17 cellular contexts compared by ENCODE assay signal in the genomic region with DNA sequence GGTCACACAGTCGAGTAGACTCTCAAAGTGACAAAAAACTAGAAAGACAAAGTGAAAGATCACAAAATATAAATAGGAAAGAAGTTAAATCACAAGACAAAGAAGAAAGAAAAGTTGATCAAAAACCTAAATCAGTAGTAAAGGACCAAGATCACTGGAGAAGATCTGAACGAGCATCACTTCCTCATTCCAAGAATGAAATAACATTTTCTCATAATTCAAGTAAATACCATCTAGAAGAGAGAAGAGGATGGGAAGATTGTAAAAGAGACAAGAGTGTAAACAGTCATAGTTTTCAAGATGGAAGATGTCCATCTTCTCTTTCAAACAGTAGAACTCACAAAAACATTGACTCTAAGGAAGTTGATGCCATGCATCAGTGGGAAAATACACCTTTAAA. TPM values are rescaled to one million over a fixed set of nuclear protein-coding genes. Genes with fewer than 3 reads are reported as not detected.
DNase-seq lines count a peak whose midpoint lies in the region; ATAC-seq, FAIRE-seq and TF ChIP-seq lines count a peak whose summit lies in the region.
"Had no signal": no experiment of that assay in that cellular context is flagged by ENCODE, and none has a peak within 500 bp of the region (broad histone marks: within the 10 kb centered on the region; RNA-seq: fewer than 3 reads in every experiment).

No MANE protein-coding gene starts in this region.

- H3K4me1 ChIP-seq in GM12878 (ENCODE audit: control insufficient read depth, insufficient read depth, low read length) (peaks cover 25% of the 10 kb centered on the region), body of pancreas (no peaks in the 10 kb centered on the region)
- H3K4me1 ChIP-seq: HAP-1, testis had no signal

- intact Hi-C loops in GM12878 (cut with micrococcal nuclease; ENCODE audit: unreplicated experiment) (loop anchor here (2.0 kb wide), 1 partner anchor 28 kb away; no protein-coding TSS in a partner anchor), body of pancreas (cut with DNase I) (no loop called here)

- H3K36me3 ChIP-seq in GM12878 (ENCODE audit: control insufficient read depth in 2 of 2, insufficient read depth in 2 of 2, low read length in 1 of 2), result peaks cover 3 to 15% of the 10 kb centered on the region in 2 experiments
- H3K36me3 ChIP-seq in body of pancreas (replicated peaks in 1 of 2; ENCODE audit: insufficient read depth in 1 of 2, low read depth in 2 of 2), result peaks cover 0 to 26% of the 10 kb centered on the region in 2 donors

- no peaks in the 10 kb centered on the region for H3K79me2 ChIP-seq in GM12878 (ENCODE audit: control insufficient read depth, insufficient read depth, low read length)

- no peak for TF ChIP-seq CTCF in GM12878 (IDR thresholded peaks at IDR 0.05 in 2 of 3, conservative IDR thresholded peaks at IDR 0.05 in 1 of 3; ENCODE audit: control insufficient read depth in 2 of 3, extremely low read depth in 1 of 3, insufficient read depth in 1 of 3, low read depth in 3 of 3, low read length in 3 of 3)
- no peak for TF ChIP-seq CTCF in body of pancreas (IDR thresholded peaks at IDR 0.05)

- no peak overlapping the region for H3K9ac ChIP-seq in GM12878 (ENCODE audit: control insufficient read depth, insufficient read depth, low read length)

- no peak overlapping the region; the same call in 1 of the 2 replicates for H3K4me2 ChIP-seq in GM12878 (ENCODE audit: control insufficient read depth, insufficient read depth)
- H3K4me2 ChIP-seq: smooth muscle cell had no signal

- no peak overlapping the region for H2AFZ ChIP-seq in GM12878 (ENCODE audit: control insufficient read depth, low read depth, low read length)

- POLR2A ChIA-PET in GM12878 (lab: Charles Lee), result no interaction called here

- no peaks in the 10 kb centered on the region for H3K9me3 ChIP-seq in GM12878 (replicated peaks; ENCODE audit: control insufficient read depth, insufficient read depth, low read length)
- no peaks in the 10 kb centered on the region for H3K9me3 ChIP-seq in body of pancreas
- H3K9me3 ChIP-seq: HAP-1, testis had no signal

- peak overlapping the region; percentile 42 for H3K27ac ChIP-seq in GM12878 (ENCODE audit: control insufficient read depth, insufficient read depth)
- H3K27ac ChIP-seq in body of pancreas, result no peak overlapping the region
- H3K27ac ChIP-seq: testis, VCaP had no signal

- DNase-seq in GM12878 (ENCODE audit: low read depth, low spot score), result no peak
- no peak for DNase-seq in body of pancreas
- DNase-seq in NCI-H187 treated with DMSO at 0.1 percent for 48 hours (lab: John Stamatoyannopoulos, UW), result no peak
- no peak for DNase-seq in NCI-H2029 treated with DMSO at 0.1 percent for 48 hours (lab: John Stamatoyannopoulos, UW)
- DNase-seq: activated T-cell treated with anti-CD3 and anti-CD28 coated beads, Interleukin-2, amount 50 U/mL, for 4 hours; CD4-positive, alpha-beta T cell; KG1; NCI-H1694 treated with DMSO at 0.1 percent for 48 hours; testis had no signal

- SMC1A ChIA-PET in GM12878 (lab: Charles Lee; ENCODE audit: uncharacterized antibody, unreplicated experiment), result interaction anchor here (1.2 to 2.5 kb wide), 4 partner anchors 19 to 48 kb away, joined by 5 to 8 read pairs (median 6); a partner anchor contains a TSS

- WGBS in GM12878 (ENCODE audit: insufficient coverage, insufficient replicate concordance, low lambda C conversion rate, missing lambda C conversion rate), result 9% methylated on average over 2 of the region's 2 CpGs
- 91 to 92% methylated on average over 2 of the region's 2 CpGs for WGBS in body of pancreas, 2 donors

- H3K27me3 ChIP-seq in GM12878 (replicated peaks in 1 of 2; ENCODE audit: control insufficient read depth in 2 of 2, insufficient read depth in 2 of 2, low read length in 1 of 2) (no peaks in the 10 kb centered on the region), body of pancreas (no peaks in the 10 kb centered on the region)
- H3K27me3 ChIP-seq: testis had no signal

- TF ChIP-seq POLR2A in GM12878 (IDR thresholded peaks at IDR 0.05; ENCODE audit: low read depth, low read length) (no peak), body of pancreas (IDR thresholded peaks at IDR 0.05) (no peak)

- RAD21 ChIA-PET in GM12878 (lab: Charles Lee; ENCODE audit: unreplicated experiment), result no interaction called here

- FAIRE-seq in GM12878 (lab: Jason Lieb, UNC), result no peak
- FAIRE-seq: astrocyte had no signal

- H4K20me1 ChIP-seq in GM12878 (ENCODE audit: control insufficient read depth, insufficient read depth), result no peaks in the 10 kb centered on the region

- ATAC-seq in GM18867 (IDR thresholded peaks at IDR 0.05; ENCODE audit: unreplicated experiment), result peak; percentile 7
- peak; percentile 21 for ATAC-seq in GM21381 (IDR thresholded peaks at IDR 0.05; ENCODE audit: unreplicated experiment)
- ATAC-seq in HG03097 (IDR thresholded peaks at IDR 0.05; ENCODE audit: low FRiP score, unreplicated experiment), result peak; percentile 23
- ATAC-seq in GM12878, result peak; percentile 18; the same call in 2 of the 3 replicates
- no peak for ATAC-seq in body of pancreas
- ATAC-seq: activated T-cell treated with anti-CD3 and anti-CD28 coated beads, Interleukin-2, amount 50 U/mL, for 4 hours had no signal

- TF ChIP-seq EP300 in GM12878 (IDR thresholded peaks at IDR 0.05; ENCODE audit: borderline replicate concordance in 1 of 2, control insufficient read depth in 1 of 2, low read depth in 2 of 2, low read length in 2 of 2), result no peak

- in situ Hi-C loops in GM12878 (cut with MboI), result no loop called here

- TSS peak; percentile 57 for BruUV-seq in GM12878 (replicated peaks; lab: Mats Ljungman, UMichigan)

- CTCF ChIA-PET in GM12878 (lab: Yijun Ruan, JAX), result interaction anchor here (0.8 to 1.7 kb wide), 3 partner anchors 11 to 43 kb away, joined by 4 to 5 read pairs (median 4); a partner anchor contains a TSS

- no peak for TF ChIP-seq RAD21 in GM12878 (IDR thresholded peaks at IDR 0.05; ENCODE audit: insufficient read depth, low read depth, low read length)

- H3K4me3 ChIP-seq in GM12878 (peak overlapping the region; percentile 18; the same call in 1 of the 2 replicates), body of pancreas (no peak overlapping the region)
- H3K4me3 ChIP-seq: HAP-1, smooth muscle cell, testis had no signal

TF ChIP-seq in GM12878, 131 proteins besides CTCF, POLR2A, EP300 and RAD21 (continues in another document):
- TF ChIP-seq NR2F1 (conservative IDR thresholded peaks at IDR 0.05), result no peak
- TF ChIP-seq HDGF (IDR thresholded peaks at IDR 0.05), result 0 out of 2 replicates have a peak, but pooled peaks have one; percentile 3

RNA-seq across cellular contexts. Expression of a gene that starts 31.6 kb away (rescaled TPM):
- not detected in 2 replicates for total RNA-seq in GM12878 (2013; cell fraction: nucleolus; rRNA removed)
- not detected in 2 replicates for total RNA-seq in GM12878 (2014; rRNA removed)
- total RNA-seq in GM12878 (2014; rRNA removed; fragmentation: Illumina TruSeq; extraction: Trizol), result not detected in 2 replicates
- total RNA-seq in GM12878 (2021), result not detected in 2 replicates
- polyA plus RNA-seq in GM12878 (2011; ENCODE audit: low read depth), result not detected
- not detected in 2 replicates for polyA plus RNA-seq in GM12878 (2011; rRNA removed)
- not detected in 2 replicates for polyA plus RNA-seq in GM12878 (2011; cell fraction: cytosol; rRNA removed)
- polyA plus RNA-seq in GM12878 (2011; cell fraction: nucleus; rRNA removed), result not detected in 2 replicates
- not detected in 2 replicates for polyA plus RNA-seq in GM12878 (2012)
- not detected in 2 replicates for polyA plus RNA-seq in GM12878 (2014; fragmentation: Illumina TruSeq; extraction: Trizol)
- not detected for polyA plus RNA-seq in GM12878 (2014; fragmentation: Nextera tagmentation; extraction: Ambion mirVana)
- not detected in 2 replicates for polyA plus RNA-seq in GM12878 (2014; rRNA removed)
- not detected for polyA plus RNA-seq in GM12878 (2016; fragmentation: Nextera tagmentation; extraction: Ambion mirVana)
- polyA minus RNA-seq in GM12878 (2011; rRNA and poly(A)+ RNA removed), result not detected in 2 replicates
- polyA minus RNA-seq in GM12878 (2011; cell fraction: cytosol; rRNA and poly(A)+ RNA removed), result not detected in 2 replicates
- not detected in 2 replicates for polyA minus RNA-seq in GM12878 (2011; cell fraction: nucleus; rRNA and poly(A)+ RNA removed)
- not detected for total RNA-seq in body of pancreas
- total RNA-seq: activated T-cell treated with anti-CD3 and anti-CD28 coated beads, Interleukin-2, amount 50 U/mL, for 4 hours; astrocyte; CD4-positive, alpha-beta T cell; lung microvascular endothelial cell; smooth muscle cell had no signal
- polyA plus RNA-seq: smooth muscle cell had no signal

RNA-seq across cellular contexts. Expression of a gene that starts 33.0 kb away (rescaled TPM):
- 59.6 and 59.9 TPM in 2 replicates for total RNA-seq in GM12878 (2013; cell fraction: nucleolus; rRNA removed)
- total RNA-seq in GM12878 (2014; rRNA removed), result 13.3 and 15.3 TPM in 2 replicates
- total RNA-seq in GM12878 (2014; rRNA removed; fragmentation: Illumina TruSeq; extraction: Trizol), result 27.3 and 28.6 TPM in 2 replicates
- total RNA-seq in GM12878 (2021), result 18.0 and 18.7 TPM in 2 replicates
- 3.0 TPM for polyA plus RNA-seq in GM12878 (2011; ENCODE audit: low read depth)
- polyA plus RNA-seq in GM12878 (2011; rRNA removed), result 12.0 and 18.8 TPM in 2 replicates
- polyA plus RNA-seq in GM12878 (2011; cell fraction: cytosol; rRNA removed), result 3.1 and 3.2 TPM in 2 replicates
- polyA plus RNA-seq in GM12878 (2011; cell fraction: nucleus; rRNA removed), result 10.4 and 13.2 TPM in 2 replicates
- 4.6 and 7.8 TPM in 2 replicates for polyA plus RNA-seq in GM12878 (2012)
- polyA plus RNA-seq in GM12878 (2014; fragmentation: Illumina TruSeq; extraction: Trizol), result 18.8 and 24.3 TPM in 2 replicates
- 10 to 100 TPM; 12.1 to 15.5 TPM for polyA plus RNA-seq in GM12878 (2014; fragmentation: Nextera tagmentation; extraction: Ambion mirVana)
- 10.0 and 11.1 TPM in 2 replicates for polyA plus RNA-seq in GM12878 (2014; rRNA removed)
- 10 to 100 TPM; 28.7 TPM for polyA plus RNA-seq in GM12878 (2016; fragmentation: Nextera tagmentation; extraction: Ambion mirVana)
- 20.9 and 25.2 TPM in 2 replicates for polyA minus RNA-seq in GM12878 (2011; rRNA and poly(A)+ RNA removed)
- 5.5 and 6.5 TPM in 2 replicates for polyA minus RNA-seq in GM12878 (2011; cell fraction: cytosol; rRNA and poly(A)+ RNA removed)
- polyA minus RNA-seq in GM12878 (2011; cell fraction: nucleus; rRNA and poly(A)+ RNA removed), result 14.9 and 25.1 TPM in 2 replicates
- total RNA-seq in body of pancreas, result 10 to 100 TPM in 1 of 2 donors, 1 to 10 TPM in 1; 9.9 to 10.1 TPM

RNA-seq across cellular contexts. Expression of a gene that starts 43.1 kb away (rescaled TPM):
- total RNA-seq in GM12878 (2013; cell fraction: nucleolus; rRNA removed), result 114 and 120 TPM in 2 replicates
- total RNA-seq in GM12878 (2014; rRNA removed), result 30.9 and 32.8 TPM in 2 replicates
- 30.5 and 31.9 TPM in 2 replicates for total RNA-seq in GM12878 (2014; rRNA removed; fragmentation: Illumina TruSeq; extraction: Trizol)
- 44.2 and 50.1 TPM in 2 replicates for total RNA-seq in GM12878 (2021)
- 10.2 TPM for polyA plus RNA-seq in GM12878 (2011; ENCODE audit: low read depth)
- polyA plus RNA-seq in GM12878 (2011; rRNA removed), result 24.6 and 26.4 TPM in 2 replicates
- polyA plus RNA-seq in GM12878 (2011; cell fraction: cytosol; rRNA removed), result 13.7 and 20.1 TPM in 2 replicates
- 64.7 and 86.5 TPM in 2 replicates for polyA plus RNA-seq in GM12878 (2011; cell fraction: nucleus; rRNA removed)
- polyA plus RNA-seq in GM12878 (2012), result 21.2 and 21.5 TPM in 2 replicates
- 27.1 and 28.4 TPM in 2 replicates for polyA plus RNA-seq in GM12878 (2014; fragmentation: Illumina TruSeq; extraction: Trizol)
- polyA plus RNA-seq in GM12878 (2014; fragmentation: Nextera tagmentation; extraction: Ambion mirVana), result 10 to 100 TPM; 19.0 to 19.6 TPM
- 15.2 and 17.9 TPM in 2 replicates for polyA plus RNA-seq in GM12878 (2014; rRNA removed)
- polyA plus RNA-seq in GM12878 (2016; fragmentation: Nextera tagmentation; extraction: Ambion mirVana), result 10 to 100 TPM; 14.3 to 15.1 TPM
- polyA minus RNA-seq in GM12878 (2011; rRNA and poly(A)+ RNA removed), result 28.2 and 37.7 TPM in 2 replicates
- polyA minus RNA-seq in GM12878 (2011; cell fraction: cytosol; rRNA and poly(A)+ RNA removed), result 13.6 and 17.8 TPM in 2 replicates
- 35.8 and 59.0 TPM in 2 replicates for polyA minus RNA-seq in GM12878 (2011; cell fraction: nucleus; rRNA and poly(A)+ RNA removed)
- total RNA-seq in body of pancreas, result 10 to 100 TPM; 17.9 to 26.7 TPM
